ENCODE assay signal across 1 cellular context in the genomic region with DNA sequence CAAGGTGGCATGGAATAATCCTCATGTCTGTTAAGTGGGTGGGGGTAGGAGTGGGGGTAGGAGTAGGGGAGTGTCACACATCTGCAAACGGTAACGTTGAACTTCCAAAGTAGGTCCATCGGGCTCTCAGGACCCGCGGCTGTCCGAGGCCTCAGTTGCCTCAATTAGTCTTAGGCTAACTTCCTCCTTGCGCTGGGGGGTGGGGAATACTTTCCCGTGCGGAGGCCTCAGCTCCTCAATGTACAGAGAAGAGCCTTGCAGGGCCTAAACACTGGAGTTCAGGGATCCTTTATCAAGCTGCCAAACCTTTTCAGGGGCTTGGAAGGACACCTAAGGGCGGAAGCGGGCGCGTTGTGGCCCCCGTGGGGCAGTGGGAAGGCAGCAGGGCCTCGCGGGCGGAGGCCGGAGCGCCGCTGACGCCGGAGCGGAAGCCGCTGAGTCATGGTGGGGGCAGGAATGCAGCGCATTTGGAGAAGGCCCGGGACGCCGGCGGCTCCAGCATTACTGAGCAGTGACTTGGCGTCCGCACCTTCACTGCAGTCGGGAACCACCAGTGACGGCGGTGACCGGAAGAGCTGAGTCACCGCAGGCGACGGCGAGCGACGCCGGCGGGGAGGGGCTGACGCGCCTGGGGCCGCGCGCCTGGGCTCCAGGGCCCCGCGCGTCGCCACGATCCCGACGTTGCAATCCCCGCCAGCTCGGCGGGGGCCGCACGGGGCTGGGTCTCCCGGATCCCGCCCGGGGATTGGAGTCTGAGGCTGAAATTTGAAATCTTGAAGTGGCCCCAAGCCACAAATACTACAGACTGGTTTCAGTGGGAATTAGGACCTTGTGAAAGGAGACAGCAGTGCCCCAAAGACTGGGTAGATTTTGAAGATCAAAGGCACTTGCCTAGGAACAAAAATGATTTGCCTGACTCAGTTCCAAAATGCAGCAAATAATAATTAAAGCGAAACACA.
TF ChIP-seq lines count a peak whose summit lies in the region.

No MANE protein-coding gene starts in this region.

TF ChIP-seq in SK-N-SH treated with all-trans-retinoic acid at 6 μM for 48 hours, 23 proteins besides CTCF, POLR2A, EP300 and RAD21 (continued from another document):
- TF ChIP-seq, protein P1, sequence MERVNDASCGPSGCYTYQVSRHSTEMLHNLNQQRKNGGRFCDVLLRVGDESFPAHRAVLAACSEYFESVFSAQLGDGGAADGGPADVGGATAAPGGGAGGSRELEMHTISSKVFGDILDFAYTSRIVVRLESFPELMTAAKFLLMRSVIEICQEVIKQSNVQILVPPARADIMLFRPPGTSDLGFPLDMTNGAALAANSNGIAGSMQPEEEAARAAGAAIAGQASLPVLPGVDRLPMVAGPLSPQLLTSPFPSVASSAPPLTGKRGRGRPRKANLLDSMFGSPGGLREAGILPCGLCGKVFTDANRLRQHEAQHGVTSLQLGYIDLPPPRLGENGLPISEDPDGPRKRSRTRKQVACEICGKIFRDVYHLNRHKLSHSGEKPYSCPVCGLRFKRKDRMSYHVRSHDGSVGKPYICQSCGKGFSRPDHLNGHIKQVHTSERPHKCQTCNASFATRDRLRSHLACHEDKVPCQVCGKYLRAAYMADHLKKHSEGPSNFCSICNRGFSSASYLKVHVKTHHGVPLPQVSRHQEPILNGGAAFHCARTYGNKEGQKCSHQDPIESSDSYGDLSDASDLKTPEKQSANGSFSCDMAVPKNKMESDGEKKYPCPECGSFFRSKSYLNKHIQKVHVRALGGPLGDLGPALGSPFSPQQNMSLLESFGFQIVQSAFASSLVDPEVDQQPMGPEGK (CRISPR knock-in tag; IDR thresholded peaks at IDR 0.05; ENCODE audit: borderline replicate concordance), result no peak; the same call in none of the 2 replicates
- TF ChIP-seq ZNF8 (CRISPR knock-in tag; IDR thresholded peaks at IDR 0.05) (no peak), GLIS3 (CRISPR knock-in tag; IDR thresholded peaks at IDR 0.05) (0 out of 2 replicates have a peak, but pooled peaks have one; percentile 64), ZNF70 (CRISPR knock-in tag; IDR thresholded peaks at IDR 0.05) (no peak), ARNTL (CRISPR knock-in tag; IDR thresholded peaks at IDR 0.05; ENCODE audit: borderline replicate concordance, low read depth) (no peak), CSDC2 (CRISPR knock-in tag; IDR thresholded peaks at IDR 0.05) (no peak), ZC3H10 (CRISPR knock-in tag; IDR thresholded peaks at IDR 0.05) (no peak; the same call in 1 of the 2 replicates), TCF4 (CRISPR knock-in tag; IDR thresholded peaks at IDR 0.05; ENCODE audit: borderline replicate concordance) (no peak), TOX (CRISPR knock-in tag; IDR thresholded peaks at IDR 0.05; ENCODE audit: borderline replicate concordance) (no peak), OSR1 (CRISPR knock-in tag; IDR thresholded peaks at IDR 0.05) (no peak), ZNF565 (CRISPR knock-in tag; conservative IDR thresholded peaks at IDR 0.05; ENCODE audit: low read depth) (no peak)
- TF ChIP-seq, protein P2, sequence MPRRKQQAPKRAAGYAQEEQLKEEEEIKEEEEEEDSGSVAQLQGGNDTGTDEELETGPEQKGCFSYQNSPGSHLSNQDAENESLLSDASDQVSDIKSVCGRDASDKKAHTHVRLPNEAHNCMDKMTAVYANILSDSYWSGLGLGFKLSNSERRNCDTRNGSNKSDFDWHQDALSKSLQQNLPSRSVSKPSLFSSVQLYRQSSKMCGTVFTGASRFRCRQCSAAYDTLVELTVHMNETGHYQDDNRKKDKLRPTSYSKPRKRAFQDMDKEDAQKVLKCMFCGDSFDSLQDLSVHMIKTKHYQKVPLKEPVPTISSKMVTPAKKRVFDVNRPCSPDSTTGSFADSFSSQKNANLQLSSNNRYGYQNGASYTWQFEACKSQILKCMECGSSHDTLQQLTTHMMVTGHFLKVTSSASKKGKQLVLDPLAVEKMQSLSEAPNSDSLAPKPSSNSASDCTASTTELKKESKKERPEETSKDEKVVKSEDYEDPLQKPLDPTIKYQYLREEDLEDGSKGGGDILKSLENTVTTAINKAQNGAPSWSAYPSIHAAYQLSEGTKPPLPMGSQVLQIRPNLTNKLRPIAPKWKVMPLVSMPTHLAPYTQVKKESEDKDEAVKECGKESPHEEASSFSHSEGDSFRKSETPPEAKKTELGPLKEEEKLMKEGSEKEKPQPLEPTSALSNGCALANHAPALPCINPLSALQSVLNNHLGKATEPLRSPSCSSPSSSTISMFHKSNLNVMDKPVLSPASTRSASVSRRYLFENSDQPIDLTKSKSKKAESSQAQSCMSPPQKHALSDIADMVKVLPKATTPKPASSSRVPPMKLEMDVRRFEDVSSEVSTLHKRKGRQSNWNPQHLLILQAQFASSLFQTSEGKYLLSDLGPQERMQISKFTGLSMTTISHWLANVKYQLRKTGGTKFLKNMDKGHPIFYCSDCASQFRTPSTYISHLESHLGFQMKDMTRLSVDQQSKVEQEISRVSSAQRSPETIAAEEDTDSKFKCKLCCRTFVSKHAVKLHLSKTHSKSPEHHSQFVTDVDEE (CRISPR knock-in tag; IDR thresholded peaks at IDR 0.05), result peak; percentile 70; the same call in 1 of the 2 replicates
- TF ChIP-seq, protein P3, sequence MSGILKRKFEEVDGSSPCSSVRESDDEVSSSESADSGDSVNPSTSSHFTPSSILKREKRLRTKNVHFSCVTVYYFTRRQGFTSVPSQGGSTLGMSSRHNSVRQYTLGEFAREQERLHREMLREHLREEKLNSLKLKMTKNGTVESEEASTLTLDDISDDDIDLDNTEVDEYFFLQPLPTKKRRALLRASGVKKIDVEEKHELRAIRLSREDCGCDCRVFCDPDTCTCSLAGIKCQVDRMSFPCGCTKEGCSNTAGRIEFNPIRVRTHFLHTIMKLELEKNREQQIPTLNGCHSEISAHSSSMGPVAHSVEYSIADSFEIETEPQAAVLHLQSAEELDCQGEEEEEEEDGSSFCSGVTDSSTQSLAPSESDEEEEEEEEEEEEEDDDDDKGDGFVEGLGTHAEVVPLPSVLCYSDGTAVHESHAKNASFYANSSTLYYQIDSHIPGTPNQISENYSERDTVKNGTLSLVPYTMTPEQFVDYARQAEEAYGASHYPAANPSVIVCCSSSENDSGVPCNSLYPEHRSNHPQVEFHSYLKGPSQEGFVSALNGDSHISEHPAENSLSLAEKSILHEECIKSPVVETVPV (CRISPR knock-in tag; IDR thresholded peaks at IDR 0.05), result peak; percentile 69; the same call in 1 of the 2 replicates
